Comparison of ENCODE assay signal across 6 cellular contexts in the genomic region with DNA sequence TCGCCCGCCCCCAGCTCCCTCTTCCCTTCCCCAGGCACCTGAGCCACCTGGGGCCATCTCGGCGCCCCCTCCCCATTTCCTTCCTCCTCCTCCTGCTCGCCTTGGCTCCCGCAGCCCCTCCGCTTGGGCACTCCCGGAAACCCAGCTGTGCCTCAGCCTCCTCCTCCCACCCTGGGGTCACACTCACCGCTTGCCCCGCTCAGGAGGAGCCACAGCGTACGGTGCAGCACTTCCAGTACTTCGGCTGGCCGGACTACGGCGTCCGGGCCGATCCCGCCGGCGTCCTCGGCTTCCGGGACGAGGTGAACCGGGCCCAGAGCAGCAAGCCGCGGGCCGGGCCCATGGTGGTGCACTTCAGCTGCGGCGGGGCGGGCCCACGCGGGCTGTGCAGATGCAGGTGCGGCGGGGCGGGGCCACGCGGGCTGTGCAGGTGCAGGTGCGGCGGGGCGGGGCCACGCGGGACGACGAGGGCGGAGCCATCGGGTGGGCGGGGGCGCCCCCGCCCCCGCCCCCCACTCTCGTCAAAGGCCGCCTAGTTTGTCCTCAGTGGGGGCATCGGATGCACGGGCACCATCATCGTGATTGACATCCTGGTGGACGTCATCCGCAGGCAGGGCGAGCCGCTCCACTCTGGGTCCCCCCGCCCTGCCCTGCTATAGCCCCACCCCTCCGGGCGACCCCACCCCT. TPM values are rescaled to one million over a fixed set of nuclear protein-coding genes. Genes with fewer than 3 reads are reported as not detected.
A peak's percentile ranks its signal among the peaks of the same experiment; 100 is the strongest.
DNase-seq lines count a peak whose midpoint lies in the region; ATAC-seq and TF ChIP-seq lines count a peak whose summit lies in the region.

No MANE protein-coding gene starts in this region.

- H3K4me3 ChIP-seq in thoracic aorta = peak overlapping the region; percentile 74

- no peak for TF ChIP-seq CTCF in thoracic aorta (IDR thresholded peaks at IDR 0.05)

- peak overlapping the region; percentile 80 for H3K27ac ChIP-seq in epithelial cell of prostate
- no peak overlapping the region for H3K27ac ChIP-seq in thoracic aorta

- H3K27me3 ChIP-seq in thoracic aorta (replicated peaks; ENCODE audit: insufficient read depth) = no peaks in the 10 kb centered on the region

- ATAC-seq in GM21737 (IDR thresholded peaks at IDR 0.05; ENCODE audit: unreplicated experiment) (peak; percentile 3), thoracic aorta (ENCODE audit: insufficient number of reproducible peaks, low FRiP score, low read depth) (no peak), HG03432 (IDR thresholded peaks at IDR 0.05; ENCODE audit: unreplicated experiment) (no peak)

- peaks cover 0 to 19% of the 10 kb centered on the region in 2 donors for H3K4me1 ChIP-seq in thoracic aorta (ENCODE audit: control insufficient read depth in 1 of 2, low read depth in 2 of 2)

- DNase-seq in SK-MEL-5 (ENCODE audit: low read depth, low spot score) = peak; percentile 20
- DNase-seq in epithelial cell of prostate (ENCODE audit: low read depth, low spot score) = no peak
- no peak for DNase-seq in thoracic aorta (ENCODE audit: low spot score)
- DNase-seq in KBM-7 = no peak

- in situ Hi-C loops in SK-MEL-5 (cut with HindIII; ENCODE audit: low pct_unique_long_range_greater_than_20kb, low sequenced_read_pairs) = no loop called here
- in situ Hi-C loops in KBM-7 (cut with MboI; ENCODE audit: low pct_unique_long_range_greater_than_20kb, low sequenced_read_pairs) = no loop called here

- no peaks in the 10 kb centered on the region for H3K9me3 ChIP-seq in thoracic aorta

- H3K36me3 ChIP-seq in thoracic aorta = no peaks in the 10 kb centered on the region

RNA-seq across cellular contexts. Expression of a gene that starts 5.6 kb away (rescaled TPM):
- not detected in 2 replicates for total RNA-seq in SK-MEL-5 (2014; rRNA removed; shearing (Covaris generic))
- polyA plus RNA-seq in SK-MEL-5 (2015; cell fraction: cytosol; rRNA removed) = not detected in 2 replicates
- not detected in 2 replicates for polyA plus RNA-seq in SK-MEL-5 (2015; cell fraction: nucleus; rRNA removed)
- under 1 TPM in 1 of 2 donors, not detected in 1; 0.71 TPM for total RNA-seq in thoracic aorta

RNA-seq across cellular contexts. Expression of a gene that starts 47.4 kb away (rescaled TPM):
- total RNA-seq in SK-MEL-5 (2014; rRNA removed; shearing (Covaris generic)) = 9.4 and 10.0 TPM in 2 replicates
- polyA plus RNA-seq in SK-MEL-5 (2015; cell fraction: cytosol; rRNA removed) = 21.1 and 22.0 TPM in 2 replicates
- 76.1 and 80.9 TPM in 2 replicates for polyA plus RNA-seq in SK-MEL-5 (2015; cell fraction: nucleus; rRNA removed)
- 10 to 100 TPM; 10.8 to 21.2 TPM for total RNA-seq in thoracic aorta

RNA-seq across cellular contexts. Expression of a gene that starts 48.6 kb away (rescaled TPM):
- 21.3 and 23.0 TPM in 2 replicates for total RNA-seq in SK-MEL-5 (2014; rRNA removed; shearing (Covaris generic))
- polyA plus RNA-seq in SK-MEL-5 (2015; cell fraction: cytosol; rRNA removed) = 58.8 and 70.0 TPM in 2 replicates
- 110 and 125 TPM in 2 replicates for polyA plus RNA-seq in SK-MEL-5 (2015; cell fraction: nucleus; rRNA removed)
- total RNA-seq in thoracic aorta = 10 to 100 TPM; 36.2 to 36.7 TPM

RNA-seq across cellular contexts. Expression of a gene that starts 55.2 kb away (rescaled TPM):
- total RNA-seq in SK-MEL-5 (2014; rRNA removed; shearing (Covaris generic)) = 3.1 and 6.2 TPM in 2 replicates
- polyA plus RNA-seq in SK-MEL-5 (2015; cell fraction: cytosol; rRNA removed) = 4.5 and 8.6 TPM in 2 replicates
- polyA plus RNA-seq in SK-MEL-5 (2015; cell fraction: nucleus; rRNA removed) = not detected in 2 replicates
- 100 to 1,000 TPM in 1 of 2 donors, 10 to 100 TPM in 1; 31.5 to 104 TPM for total RNA-seq in thoracic aorta
